Comparison of ENCODE assay signal across 9 cellular contexts in the genomic region with DNA sequence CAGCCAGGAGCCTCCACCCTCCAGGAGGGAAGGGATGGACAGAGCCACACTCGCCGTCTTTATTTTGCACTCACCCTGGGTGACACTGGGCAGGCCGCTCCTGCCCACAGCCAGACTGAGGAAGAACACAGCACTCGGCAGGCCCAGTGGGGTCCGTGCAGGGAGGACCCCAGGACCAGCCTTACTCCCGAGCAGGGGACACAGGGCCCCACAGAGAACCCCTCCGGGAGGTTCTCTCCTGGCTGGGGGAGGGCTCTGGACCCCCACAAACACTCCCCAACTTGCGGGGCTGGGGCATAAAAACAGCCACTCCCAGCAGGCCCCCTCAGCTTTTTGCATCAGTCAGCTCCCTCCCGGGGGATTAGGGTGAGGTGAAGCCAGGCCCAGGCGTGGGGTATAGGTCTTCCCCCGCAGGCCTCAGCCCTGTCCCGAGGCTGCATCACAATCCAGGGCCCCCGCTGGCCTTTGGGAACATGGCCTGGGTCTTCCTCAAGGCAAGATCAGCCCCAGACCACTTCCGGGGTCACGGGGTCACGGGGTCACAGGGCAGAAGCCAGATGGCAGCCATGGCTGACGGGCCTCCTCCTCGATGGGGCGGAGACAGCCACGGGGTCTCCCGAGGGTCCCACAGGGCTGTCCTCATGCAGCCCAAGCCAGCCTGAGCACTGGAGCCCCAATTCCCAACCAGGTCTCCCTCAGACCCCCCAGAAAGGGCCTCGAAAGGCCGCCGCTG. TPM values are rescaled to one million over a fixed set of nuclear protein-coding genes. Genes with fewer than 3 reads are reported as not detected.
A peak's percentile ranks its signal among the peaks of the same experiment; 100 is the strongest.
DNase-seq lines count a peak whose midpoint lies in the region; ATAC-seq, FAIRE-seq and TF ChIP-seq lines count a peak whose summit lies in the region.
"Had no signal": no experiment of that assay in that cellular context is flagged by ENCODE, and none has a peak within 500 bp of the region (broad histone marks: within the 10 kb centered on the region; RNA-seq: fewer than 3 reads in every experiment).

No MANE protein-coding gene starts in this region.

- peak overlapping the region; percentile 92 for H3K27ac ChIP-seq in SJSA1
- peak overlapping the region; percentile 7 to 72 (median 48) for H3K27ac ChIP-seq in esophagus muscularis mucosa (replicated peaks in 1 of 4)

- intact Hi-C loops in esophagus muscularis mucosa (cut with DNase I): no loop called here
- intact Hi-C loops in sciatic nerve (cut with DNase I): no loop called here
- intact Hi-C loops in left colon (cut with DNase I, micrococcal nuclease): no loop called here

- FAIRE-seq in GM12891 (lab: Jason Lieb, UNC): no peak
- FAIRE-seq: islet of Langerhans had no signal

- H3K4me1 ChIP-seq in SJSA1 (replicated peaks): peaks cover 27% of the 10 kb centered on the region
- peaks cover 47 to 63% (median 52%) of the 10 kb centered on the region in 4 donors for H3K4me1 ChIP-seq in esophagus muscularis mucosa

- H3K4me3 ChIP-seq in SJSA1: no peak overlapping the region
- no peak overlapping the region for H3K4me3 ChIP-seq in esophagus muscularis mucosa

- H3K36me3 ChIP-seq in SJSA1: peaks cover 70% of the 10 kb centered on the region
- peaks cover 4 to 71% (median 52%) of the 10 kb centered on the region in 4 donors for H3K36me3 ChIP-seq in esophagus muscularis mucosa

- TF ChIP-seq EP300 in esophagus muscularis mucosa (IDR thresholded peaks at IDR 0.05): no peak

- TF ChIP-seq POLR2A in GM12891 (IDR thresholded peaks at IDR 0.05; ENCODE audit: low read depth, low read length) (no peak), esophagus muscularis mucosa (IDR thresholded peaks at IDR 0.05; ENCODE audit: low read depth) (no peak)

- DNase-seq in GM12891 (ENCODE audit: insufficient read length, low spot score) (peak; percentile 19), SJSA1 (ENCODE audit: low read depth in 1 of 2, low spot score in 2 of 2) (no peak), esophagus muscularis mucosa (ENCODE audit: extremely low spot score) (no peak), sciatic nerve (ENCODE audit: low spot score) (peak; percentile 64), occipital lobe (lab: John Stamatoyannopoulos, UW) (no peak), NCI-H774 (lab: John Stamatoyannopoulos, UW) (no peak), left colon (no peak)

- no peaks in the 10 kb centered on the region for H3K27me3 ChIP-seq in SJSA1 (replicated peaks)
- no peaks in the 10 kb centered on the region for H3K27me3 ChIP-seq in esophagus muscularis mucosa

- TF ChIP-seq CTCF in esophagus muscularis mucosa (IDR thresholded peaks at IDR 0.05): no peak

- WGBS in esophagus muscularis mucosa: 81% methylated on average over 17 of the region's 24 CpGs

- H3K9me3 ChIP-seq in SJSA1 (replicated peaks) (no peaks in the 10 kb centered on the region), esophagus muscularis mucosa (no peaks in the 10 kb centered on the region)

- peak; percentile 1 for ATAC-seq in sciatic nerve
- no peak for ATAC-seq in GM19023 (IDR thresholded peaks at IDR 0.05; ENCODE audit: unreplicated experiment)
- no peak for ATAC-seq in left colon

TF ChIP-seq in GM12891, 5 proteins besides CTCF, POLR2A, EP300 and RAD21:
- TF ChIP-seq PAX5 (IDR thresholded peaks at IDR 0.05; ENCODE audit: insufficient read depth, low read length, severe bottlenecking) (no peak), TAF1 (IDR thresholded peaks at IDR 0.05; ENCODE audit: low read depth, low read length) (no peak), SPI1 (IDR thresholded peaks at IDR 0.05; ENCODE audit: low read depth, low read length) (no peak), POLR2AphosphoS5 (IDR thresholded peaks at IDR 0.05; ENCODE audit: low read depth, low read length) (no peak), POU2F2 (IDR thresholded peaks at IDR 0.05; ENCODE audit: low read depth, low read length) (no peak)

RNA-seq across cellular contexts. Expression of a gene that starts 3.2 kb away (rescaled TPM):
- 0.51 TPM for polyA plus RNA-seq in GM12891 (2012; ENCODE audit: low read depth, missing spikeins)
- total RNA-seq in SJSA1 (2014; rRNA removed; shearing (Covaris generic)): 1.9 TPM in 1 of 2 replicates, not detected in the other
- 10 to 100 TPM in 3 of 4 donors, 1 to 10 TPM in 1; 5.0 to 67.8 (median 26.5) TPM for total RNA-seq in esophagus muscularis mucosa
- 6.1 TPM for total RNA-seq in sciatic nerve
- not detected for total RNA-seq in occipital lobe
- 1 to 10 TPM in 1 of 2 donors, not detected in 1; 8.9 TPM for total RNA-seq in left colon

RNA-seq across cellular contexts. Expression of a gene that starts 8.1 kb away (rescaled TPM):
- 26.5 TPM for polyA plus RNA-seq in GM12891 (2012; ENCODE audit: low read depth, missing spikeins)
- total RNA-seq in SJSA1 (2014; rRNA removed; shearing (Covaris generic)): 49.1 and 67.6 TPM in 2 replicates
- total RNA-seq in esophagus muscularis mucosa (10 to 100 TPM; 34.1 to 46.5 (median 44.6) TPM), sciatic nerve (49.1 TPM), occipital lobe (15.6 TPM), left colon (10 to 100 TPM; 52.2 to 69.5 TPM)

RNA-seq across cellular contexts. Expression of a gene that starts 8.2 kb away (rescaled TPM):
- 17.1 TPM for polyA plus RNA-seq in GM12891 (2012; ENCODE audit: low read depth, missing spikeins)
- 22.8 and 43.9 TPM in 2 replicates for total RNA-seq in SJSA1 (2014; rRNA removed; shearing (Covaris generic))
- 10 to 100 TPM; 22.5 to 38.9 (median 28.6) TPM for total RNA-seq in esophagus muscularis mucosa
- 23.8 TPM for total RNA-seq in sciatic nerve
- total RNA-seq in occipital lobe: 7.3 TPM
- total RNA-seq in left colon: 10 to 100 TPM; 31.4 to 32.4 TPM

RNA-seq across cellular contexts. Expression of a gene that starts 36.8 kb away (rescaled TPM):
- polyA plus RNA-seq in GM12891 (2012; ENCODE audit: low read depth, missing spikeins): 12.0 TPM
- 10.2 and 38.5 TPM in 2 replicates for total RNA-seq in SJSA1 (2014; rRNA removed; shearing (Covaris generic))
- total RNA-seq in esophagus muscularis mucosa (10 to 100 TPM in 2 of 4 donors, 1 to 10 TPM in 2; 9.4 to 15.4 (median 10.9) TPM), sciatic nerve (8.1 TPM), occipital lobe (1.7 TPM), left colon (10 to 100 TPM; 11.1 to 13.4 TPM)

RNA-seq across cellular contexts. Expression of a gene that starts 39.9 kb away (rescaled TPM):
- polyA plus RNA-seq in GM12891 (2012; ENCODE audit: low read depth, missing spikeins): 23.9 TPM
- 66.9 and 95.6 TPM in 2 replicates for total RNA-seq in SJSA1 (2014; rRNA removed; shearing (Covaris generic))
- total RNA-seq in esophagus muscularis mucosa (10 to 100 TPM; 41.4 to 67.1 (median 52.7) TPM), sciatic nerve (73.0 TPM), occipital lobe (2.8 TPM), left colon (10 to 100 TPM; 41.2 to 48.0 TPM)

Comparison
In these comparisons a context has a peak if more than half of its experiments do, and no peak if none do; other contexts are left out.
1. DNase-seq: peak in GM12891 (single experiment) and sciatic nerve (single experiment); none in SJSA1 (0 of 2), esophagus muscularis mucosa (single experiment), occipital lobe (single experiment), NCI-H774 (single experiment) and left colon (0 of 2).